ENCODE assay signal across 1 cellular context in genomic region chr1:211737115-211738035, GRCh38.
TF ChIP-seq lines count a peak whose summit lies in the region.

No MANE protein-coding gene starts in this region.

TF ChIP-seq in HepG2, 621 proteins besides CTCF, POLR2A, EP300 and RAD21 (continued from another document):
- TF ChIP-seq ZNF704 (CRISPR knock-in tag; IDR thresholded peaks at IDR 0.05; ENCODE audit: borderline replicate concordance) (no peak), ZNF772 (CRISPR knock-in tag; IDR thresholded peaks at IDR 0.05) (no peak), ZNF891 (CRISPR knock-in tag; IDR thresholded peaks at IDR 0.05) (no peak), ZNF225 (CRISPR knock-in tag; IDR thresholded peaks at IDR 0.05) (no peak), ETV6 (CRISPR knock-in tag; conservative IDR thresholded peaks at IDR 0.05) (no peak), AGO2 (optimal IDR thresholded peaks at IDR 0.05; ENCODE audit: low read depth, low read length) (no peak), ZNF564 (CRISPR knock-in tag; IDR thresholded peaks at IDR 0.05) (no peak), HDAC2 (CRISPR knock-in tag; IDR thresholded peaks at IDR 0.05) (no peak), ZNF598 (CRISPR knock-in tag; IDR thresholded peaks at IDR 0.05; ENCODE audit: borderline replicate concordance) (no peak), CHD2 (IDR thresholded peaks at IDR 0.05; ENCODE audit: low read depth, low read length) (no peak), ZBTB38 (CRISPR knock-in tag; IDR thresholded peaks at IDR 0.05) (no peak), EHMT2 (IDR thresholded peaks at IDR 0.05; ENCODE audit: borderline replicate concordance, low read depth, low read length) (no peak), ISL2 (CRISPR knock-in tag; IDR thresholded peaks at IDR 0.05) (no peak), ZNF773 (CRISPR knock-in tag; IDR thresholded peaks at IDR 0.05; ENCODE audit: borderline replicate concordance) (no peak), ZNF256 (CRISPR knock-in tag; conservative IDR thresholded peaks at IDR 0.05) (no peak)
- TF ChIP-seq, protein P1, sequence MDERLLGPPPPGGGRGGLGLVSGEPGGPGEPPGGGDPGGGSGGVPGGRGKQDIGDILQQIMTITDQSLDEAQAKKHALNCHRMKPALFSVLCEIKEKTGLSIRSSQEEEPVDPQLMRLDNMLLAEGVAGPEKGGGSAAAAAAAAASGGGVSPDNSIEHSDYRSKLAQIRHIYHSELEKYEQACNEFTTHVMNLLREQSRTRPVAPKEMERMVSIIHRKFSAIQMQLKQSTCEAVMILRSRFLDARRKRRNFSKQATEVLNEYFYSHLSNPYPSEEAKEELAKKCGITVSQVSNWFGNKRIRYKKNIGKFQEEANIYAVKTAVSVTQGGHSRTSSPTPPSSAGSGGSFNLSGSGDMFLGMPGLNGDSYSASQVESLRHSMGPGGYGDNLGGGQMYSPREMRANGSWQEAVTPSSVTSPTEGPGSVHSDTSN (CRISPR knock-in tag; IDR thresholded peaks at IDR 0.05), result no peak
TF ChIP-seq in HepG2: peak in this region for 0.
